ENCODE assay signal across 8 cellular contexts in the genomic region with DNA sequence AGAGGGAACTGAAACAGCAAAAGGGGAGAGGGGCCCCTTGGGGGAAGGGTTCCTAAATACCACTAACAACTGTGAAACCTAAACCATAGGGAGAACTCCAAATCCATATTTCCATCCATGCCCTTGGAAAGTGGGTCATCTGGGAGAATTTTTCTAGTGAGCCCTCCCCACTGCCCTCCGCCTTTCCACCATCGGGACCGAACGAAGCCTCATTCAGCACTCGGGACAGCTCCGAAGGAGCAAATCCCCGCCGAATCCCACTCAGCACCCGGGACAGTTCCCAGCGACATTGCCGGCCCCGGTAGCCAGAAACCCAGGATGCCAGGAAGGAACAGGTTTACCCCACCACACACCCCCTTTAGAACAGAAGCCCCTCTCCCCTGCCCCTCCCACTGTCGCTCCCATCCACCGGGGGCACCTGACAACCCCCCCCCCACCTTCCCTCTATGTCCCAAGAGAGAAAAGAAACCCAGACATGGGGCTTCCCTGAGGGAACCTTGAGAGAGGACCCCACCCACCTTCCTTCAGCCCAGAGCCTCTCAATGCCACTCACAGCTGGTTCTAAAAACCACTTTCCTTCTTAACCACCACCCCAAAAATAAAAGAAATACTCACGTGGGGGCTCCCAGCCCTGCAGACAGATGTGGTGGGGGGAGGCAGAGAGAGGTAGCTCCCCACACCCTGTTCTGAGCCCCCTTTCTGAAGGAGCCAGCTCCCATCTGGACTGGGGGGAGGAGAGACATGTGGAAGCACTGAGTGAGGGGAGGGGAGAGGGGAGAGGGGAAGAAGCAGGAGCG. TPM values are rescaled to one million over a fixed set of nuclear protein-coding genes. Genes with fewer than 3 reads are reported as not detected.
DNase-seq lines count a peak whose midpoint lies in the region; ATAC-seq and TF ChIP-seq lines count a peak whose summit lies in the region.

No MANE protein-coding gene starts in this region.

- H3K27ac Mint-ChIP-seq in activated CD4-positive, alpha-beta memory T cell treated with anti-CD3 and anti-CD28 coated beads for 36 hours = no peak overlapping the region

- H3K9me3 ChIP-seq in IMR-90 (ENCODE audit: control insufficient read depth, insufficient read depth, low read length) (no peaks in the 10 kb centered on the region; the same call in 1 of the 2 replicates), neural cell (ENCODE audit: low read length) (no peaks in the 10 kb centered on the region), uterus (no peaks in the 10 kb centered on the region)

- no peak overlapping the region for H4K5ac ChIP-seq in IMR-90 (ENCODE audit: low read depth, low read length)

- no peak overlapping the region for H2BK5ac ChIP-seq in IMR-90 (ENCODE audit: low read depth, low read length, poor library complexity, severe bottlenecking)

- no TSS peak for BruUV-seq in IMR-90 (replicated peaks; lab: Mats Ljungman, UMichigan)

- H2BK120ac ChIP-seq in IMR-90 (ENCODE audit: low read depth, low read length) = no peak overlapping the region

- no peak for TF ChIP-seq RAD21 in IMR-90 (IDR thresholded peaks at IDR 0.05; ENCODE audit: low read length)
- TF ChIP-seq RAD21 in neural cell (conservative IDR thresholded peaks at IDR 0.05) = no peak

- H3K4me3 ChIP-seq in IMR-90 (ENCODE audit: insufficient read depth, low read depth, low read length) = no peak overlapping the region
- peak overlapping the region; percentile 43 for H3K4me3 ChIP-seq in neural cell (ENCODE audit: low read length)
- no peak overlapping the region for H3K4me3 ChIP-seq in uterus

- POLR2A ChIA-PET in IMR-90 (lab: Charles Lee; ENCODE audit: unreplicated experiment) = no interaction called here
- POLR2A ChIA-PET in activated CD4-positive, alpha-beta memory T cell treated with anti-CD3 and anti-CD28 coated beads for 36 hours (lab: Charles Lee) = no interaction called here

- no peaks in the 10 kb centered on the region for H3K79me2 ChIP-seq in neural cell (replicated peaks; ENCODE audit: insufficient read depth, low read length)

- no peaks in the 10 kb centered on the region for H3K9me3 Mint-ChIP-seq in activated CD4-positive, alpha-beta memory T cell treated with anti-CD3 and anti-CD28 coated beads for 36 hours

- H3K4me1 Mint-ChIP-seq in activated CD4-positive, alpha-beta memory T cell treated with anti-CD3 and anti-CD28 coated beads for 36 hours (ENCODE audit: low read depth) = peaks cover 7% of the 10 kb centered on the region

- TF ChIP-seq POLR2A in IMR-90 (IDR thresholded peaks at IDR 0.05; ENCODE audit: low read depth, low read length) = no peak
- TF ChIP-seq POLR2A in uterus (IDR thresholded peaks at IDR 0.05) = no peak

- no peak overlapping the region for H2BK15ac ChIP-seq in IMR-90 (ENCODE audit: low read depth, low read length)

- H3K79me1 ChIP-seq in IMR-90 (ENCODE audit: low read depth in 1 of 2, low read length in 2 of 2) = no peaks in the 10 kb centered on the region

- no peak overlapping the region for H2BK20ac ChIP-seq in IMR-90 (ENCODE audit: low read depth, low read length)

- H3K36me3 Mint-ChIP-seq in activated CD4-positive, alpha-beta memory T cell treated with anti-CD3 and anti-CD28 coated beads for 36 hours = no peaks in the 10 kb centered on the region

- H3K9me2 ChIP-seq in neural cell (ENCODE audit: insufficient read depth, low read length) = no peaks in the 10 kb centered on the region

- intact Hi-C loops in IMR-90 (cut with micrococcal nuclease) (loop anchor here (2.0 kb wide), 1 partner anchor 60 kb away; a partner anchor contains a TSS), uterus (cut with DNase I; ENCODE audit: low total_unique reads) (no loop called here)
- intact Hi-C loops in activated CD4-positive, alpha-beta memory T cell treated with anti-CD3 and anti-CD28 coated beads for 36 hours (cut with micrococcal nuclease) = no loop called here

- H4K8ac ChIP-seq in IMR-90 (ENCODE audit: low read depth in 2 of 2, low read length in 2 of 2) = no peak overlapping the region

- no peak overlapping the region for H3K18ac ChIP-seq in IMR-90 (ENCODE audit: low read depth, low read length)

- no peaks in the 10 kb centered on the region for H3K36me3 ChIP-seq in IMR-90 (ENCODE audit: control insufficient read depth, insufficient read depth, low read length)
- H3K36me3 ChIP-seq in neural cell (ENCODE audit: insufficient read depth, low read length) = no peaks in the 10 kb centered on the region
- H3K36me3 ChIP-seq in uterus = no peaks in the 10 kb centered on the region

- no peak overlapping the region for H3K23ac ChIP-seq in IMR-90 (ENCODE audit: low read depth, low read length)

- peak; percentile 14 to 39 for DNase-seq in AML-193 (lab: John Stamatoyannopoulos, UW)
- peak; percentile 52 for DNase-seq in IMR-90
- DNase-seq in activated CD4-positive, alpha-beta memory T cell treated with anti-CD3 and anti-CD28 coated beads for 36 hours = peak; percentile 74
- DNase-seq in epidermal melanocyte (ENCODE audit: insufficient read length, low spot score) = peak; percentile 87
- DNase-seq in uterus = peak; percentile 20 to 55
- DNase-seq in hippocampal formation (lab: John Stamatoyannopoulos, UW) = no peak
- DNase-seq in NCI-H1436 treated with DMSO at 0.1 percent for 48 hours (lab: John Stamatoyannopoulos, UW) = no peak

- no peak overlapping the region for H2AK9ac ChIP-seq in IMR-90 (replicated peaks; ENCODE audit: low read depth, low read length, poor library complexity)

- no peak for TF ChIP-seq EP300 in neural cell (conservative IDR thresholded peaks at IDR 0.05; ENCODE audit: poor library complexity, severe bottlenecking)

- H2AFZ ChIP-seq in IMR-90 (replicated peaks; ENCODE audit: low read length, poor library complexity) = no peak overlapping the region
- no peak overlapping the region for H2AFZ ChIP-seq in neural cell (ENCODE audit: low read depth, low read length)

- TF ChIP-seq CTCF in IMR-90 (conservative IDR thresholded peaks at IDR 0.05; ENCODE audit: low read depth, low read length) (no peak), neural cell (IDR thresholded peaks at IDR 0.05; ENCODE audit: poor library complexity, severe bottlenecking) (no peak), uterus (IDR thresholded peaks at IDR 0.05) (no peak)

- no peak overlapping the region for H3K56ac ChIP-seq in IMR-90 (ENCODE audit: extremely low read depth, insufficient read depth, low read length)

- no peak overlapping the region for H3K4me3 Mint-ChIP-seq in activated CD4-positive, alpha-beta memory T cell treated with anti-CD3 and anti-CD28 coated beads for 36 hours

- H3K4me1 ChIP-seq in IMR-90 (ENCODE audit: control insufficient read depth, insufficient read depth, low read length) = peaks cover 3% of the 10 kb centered on the region; the same call in 1 of the 2 replicates
- H3K4me1 ChIP-seq in uterus = peaks cover 0 to 14% of the 10 kb centered on the region in 2 donors

- H3K9ac ChIP-seq in IMR-90 (ENCODE audit: low read depth, low read length) (no peak overlapping the region), neural cell (ENCODE audit: low read length) (peak overlapping the region; percentile 16)

- H3K27me3 ChIP-seq in IMR-90 (ENCODE audit: control insufficient read depth, insufficient read depth, low read length) (peaks cover 37% of the 10 kb centered on the region), neural cell (ENCODE audit: insufficient read depth, low read depth, low read length) (peaks cover 19% of the 10 kb centered on the region), uterus (peaks cover 15 to 39% of the 10 kb centered on the region in 2 donors)

- H3K27me3 Mint-ChIP-seq in activated CD4-positive, alpha-beta memory T cell treated with anti-CD3 and anti-CD28 coated beads for 36 hours = peaks cover 74% of the 10 kb centered on the region

- CTCF ChIA-PET in IMR-90 (lab: Yijun Ruan, JAX) = no interaction called here
- CTCF ChIA-PET in activated CD4-positive, alpha-beta memory T cell treated with anti-CD3 and anti-CD28 coated beads for 36 hours (lab: Charles Lee) = interaction anchor here (0.6 to 1.1 kb wide), 2 partner anchors 9 to 137 kb away, joined by 3 read pairs; no protein-coding TSS in a partner anchor

- peaks cover 3% of the 10 kb centered on the region; the same call in 1 of the 2 replicates for H3K9me1 ChIP-seq in IMR-90 (ENCODE audit: insufficient read depth, low read length)

- H2AK5ac ChIP-seq in IMR-90 (ENCODE audit: low read depth, low read length) = no peak overlapping the region

- no peak overlapping the region for H4K91ac ChIP-seq in IMR-90 (ENCODE audit: insufficient read depth, low read depth, low read length)

- WGBS in IMR-90 (ENCODE audit: extremely low coverage in 2 of 2, insufficient read length in 1 of 2), 2 experiments = 4% methylated on average over 10 of the region's 16 CpGs; no CpG with 5 or more reads in 1 of the 2 experiments

- no peak overlapping the region for H3K4ac ChIP-seq in IMR-90 (ENCODE audit: low read depth, low read length)

- no peaks in the 10 kb centered on the region for H3F3A ChIP-seq in neural cell (ENCODE audit: insufficient read depth, low read length, poor library complexity, severe bottlenecking)

- peaks cover 3% of the 10 kb centered on the region; the same call in 1 of the 2 replicates for H4K20me1 ChIP-seq in IMR-90 (ENCODE audit: insufficient read depth, low read length)
- H4K20me1 ChIP-seq in neural cell (ENCODE audit: insufficient read depth) = no peaks in the 10 kb centered on the region

- dilution Hi-C loops in IMR-90 (cut with HindIII; ENCODE audit: low sequenced_read_pairs, unreplicated experiment) = no loop called here

- no peak overlapping the region for H3K14ac ChIP-seq in IMR-90 (replicated peaks; ENCODE audit: low read depth, low read length)

- in situ Hi-C loops in IMR-90 (cut with MboI; ENCODE audit: low sequenced_read_pairs) = no loop called here

- peak; percentile 90 for ATAC-seq in IMR-90 (ENCODE audit: low read depth)

- H3K27ac ChIP-seq in IMR-90 (ENCODE audit: insufficient read depth, low read length) = no peak overlapping the region
- no peak overlapping the region for H3K27ac ChIP-seq in neural cell (ENCODE audit: low read length)
- H3K27ac ChIP-seq in uterus = no peak overlapping the region

- no peak overlapping the region for H3K4me2 ChIP-seq in IMR-90 (ENCODE audit: low read depth, low read length)
- H3K4me2 ChIP-seq in neural cell (ENCODE audit: low read length) = no peak overlapping the region

TF ChIP-seq in neural cell, 6 proteins besides CTCF, POLR2A, EP300 and RAD21 (continues in another document):
- no peak for TF ChIP-seq POLR2AphosphoS5 (IDR thresholded peaks at IDR 0.05)

RNA-seq across cellular contexts. Expression of a gene that starts 4.5 kb away (rescaled TPM):
- not detected in 2 replicates for total RNA-seq in IMR-90 (2012; rRNA removed)
- 0.02 and 0.10 TPM in 2 replicates for polyA plus RNA-seq in IMR-90 (2012; rRNA removed)
- 0.03 TPM in 2 replicates for polyA plus RNA-seq in IMR-90 (2012; cell fraction: cytosol; rRNA removed)
- 0.01 and 0.09 TPM in 2 replicates for polyA plus RNA-seq in IMR-90 (2012; cell fraction: nucleus; rRNA removed; ENCODE audit: low replicate concordance)
- total RNA-seq in activated CD4-positive, alpha-beta memory T cell treated with anti-CD3 and anti-CD28 coated beads for 36 hours = under 1 TPM; 0.82 to 0.88 TPM
- 2.9 and 4.7 TPM in 2 replicates for polyA plus RNA-seq in neural cell
- polyA minus RNA-seq in neural cell = 14.5 and 14.6 TPM in 2 replicates
- total RNA-seq in uterus = under 1 TPM in 1 of 4 donors, not detected in 3; 0.14 TPM

Comparison
In these comparisons a context has a peak if more than half of its experiments do, and no peak if none do; other contexts are left out.
1. DNase-seq: peak in AML-193 (2 of 2), IMR-90 (single experiment), activated CD4-positive, alpha-beta memory T cell treated with anti-CD3 and anti-CD28 coated beads for 36 hours (single experiment), epidermal melanocyte (single experiment) and uterus (2 of 2); none in hippocampal formation (0 of 2) and NCI-H1436 treated with DMSO at 0.1 percent for 48 hours (single experiment).